Comparison of ENCODE assay signal across 8 cellular contexts in genomic region chr6:82040405-82041221, GRCh38.
DNase-seq lines count a peak whose midpoint lies in the region; ATAC-seq, FAIRE-seq and TF ChIP-seq lines count a peak whose summit lies in the region.

No MANE protein-coding gene starts in this region.

- H3K4me3 ChIP-seq in adipocyte (ENCODE audit: low read length), result no peak overlapping the region
- no peak overlapping the region for H3K4me3 ChIP-seq in hepatocyte
- no peak overlapping the region for H3K4me3 ChIP-seq in small intestine (ENCODE audit: low read depth in 1 of 2, low read length in 2 of 2)

- no peaks in the 10 kb centered on the region for H3K27me3 ChIP-seq in adipocyte (replicated peaks; ENCODE audit: control insufficient read depth, insufficient read depth, low read length)
- no peaks in the 10 kb centered on the region for H3K27me3 ChIP-seq in hepatocyte
- no peaks in the 10 kb centered on the region for H3K27me3 ChIP-seq in small intestine (ENCODE audit: control insufficient read depth in 2 of 2, insufficient read depth in 2 of 2, low read length in 2 of 2)

- H3K4me2 ChIP-seq in hepatocyte, result no peak overlapping the region

- no peaks in the 10 kb centered on the region for H3K79me2 ChIP-seq in hepatocyte

- peak; percentile 76 for TF ChIP-seq CTCF in hepatocyte (IDR thresholded peaks at IDR 0.05; ENCODE audit: poor library complexity)

- H3K36me3 ChIP-seq in adipocyte (ENCODE audit: control insufficient read depth, insufficient read depth, low read length, severe bottlenecking) (no peaks in the 10 kb centered on the region), hepatocyte (replicated peaks; ENCODE audit: insufficient read depth, low read depth) (no peaks in the 10 kb centered on the region), small intestine (ENCODE audit: control insufficient read depth in 2 of 2, insufficient read depth in 2 of 2, low read length in 2 of 2) (no peaks in the 10 kb centered on the region)

- H3K4me1 ChIP-seq in adipocyte (ENCODE audit: control insufficient read depth, insufficient read depth, low read length), result peaks cover 15% of the 10 kb centered on the region
- no peaks in the 10 kb centered on the region for H3K4me1 ChIP-seq in hepatocyte (ENCODE audit: insufficient read depth)
- H3K4me1 ChIP-seq in small intestine (ENCODE audit: control insufficient read depth in 2 of 2, insufficient read depth in 1 of 2, low read depth in 1 of 2, low read length in 1 of 2), result no peaks in the 10 kb centered on the region

- H3K9me2 ChIP-seq in hepatocyte (replicated peaks; ENCODE audit: insufficient read depth), result no peaks in the 10 kb centered on the region

- H3K9me3 ChIP-seq in adipocyte (ENCODE audit: control insufficient read depth, low read length) (no peaks in the 10 kb centered on the region), hepatocyte (ENCODE audit: low read depth) (no peaks in the 10 kb centered on the region), small intestine (ENCODE audit: control insufficient read depth, low read depth) (no peaks in the 10 kb centered on the region)

- DNase-seq in Ammon's horn (ENCODE audit: low spot score) (peak; percentile 74), NCI-H146 treated with DMSO at 0.1 percent for 48 hours (lab: John Stamatoyannopoulos, UW; ENCODE audit: unreplicated experiment) (peak; percentile 16), adipocyte (ENCODE audit: low read depth) (peak; percentile 87), hepatocyte (ENCODE audit: low spot score) (peak; percentile 78), small intestine (peak; percentile 21)
- DNase-seq in activated T-cell treated with anti-CD3 and anti-CD28 coated beads, Interleukin-2, amount 50 U/mL, for 1 hour, result no peak

- H3K27ac ChIP-seq in hepatocyte (peak overlapping the region; percentile 9), small intestine (ENCODE audit: low read depth in 1 of 2, low read length in 1 of 2) (no peak overlapping the region)

- H3K9ac ChIP-seq in adipocyte (ENCODE audit: low read length), result peak overlapping the region; percentile 55

- 43% methylated on average over 4 of the region's 4 CpGs for WGBS in hepatocyte (ENCODE audit: low lambda C conversion rate, missing lambda C conversion rate)
- 46 to 48% (median 47%) methylated on average over 4 of the region's 4 CpGs for WGBS in small intestine, 3 donors

- ATAC-seq in GM18499 (IDR thresholded peaks at IDR 0.05; ENCODE audit: insufficient read depth, unreplicated experiment) (peak; percentile 72), HG02763 (IDR thresholded peaks at IDR 0.05; ENCODE audit: unreplicated experiment) (peak; percentile 77)

- no peaks in the 10 kb centered on the region for H4K20me1 ChIP-seq in hepatocyte (ENCODE audit: insufficient read depth, poor library complexity, severe bottlenecking)

- no peak for FAIRE-seq in small intestine (lab: Jason Lieb, UNC)

- peak overlapping the region; percentile 76 for H2AFZ ChIP-seq in hepatocyte
